32 cellular contexts compared by ENCODE assay signal in genomic region chr22:33104192-33104591, GRCh38. TPM values are rescaled to one million over a fixed set of nuclear protein-coding genes. Genes with fewer than 3 reads are reported as not detected.
"Had no signal": no experiment of that assay in that cellular context is flagged by ENCODE, and none has a peak within 500 bp of the region (broad histone marks: within the 10 kb centered on the region; RNA-seq: fewer than 3 reads in every experiment).

No MANE protein-coding gene starts in this region.

- ATAC-seq: left cardiac atrium; left lung; naive thymus-derived CD8-positive, alpha-beta T cell; sciatic nerve; stimulated activated naive CD8-positive, alpha-beta T cell treated with anti-CD3 and anti-CD28 coated beads, Interleukin-15, amount 100 ng/mL, for 72 hours had no signal

- DNase-seq: dermis blood vessel endothelial cell; effector memory CD4-positive, alpha-beta T cell; foreskin melanocyte; head of caudate nucleus; left cardiac atrium; left lung; mammary epithelial cell; mesendoderm; naive thymus-derived CD8-positive, alpha-beta T cell; stimulated activated CD4-positive, alpha-beta T cell treated with anti-CD3 and anti-CD28 coated beads, Interleukin-12 subunit alpha, Interleukin-12 subunit beta, amount 100 ng/mL, for 4 hours; stimulated activated CD4-positive, alpha-beta T cell treated with anti-CD3 and anti-CD28 coated beads, Interleukin-1b, Interleukin-23, amount 100 ng/mL, for 48 hours; stimulated activated CD4-positive, alpha-beta T cell treated with anti-CD3 and anti-CD28 coated beads, Interleukin-4, amount 100 ng/mL, for 1 hour; stimulated activated CD8-positive, alpha-beta memory T cell treated with anti-CD3 and anti-CD28 coated beads, Interleukin-4, amount 100 ng/mL, for 48 hours; stimulated activated naive CD4-positive, alpha-beta T cell; stimulated activated naive CD8-positive, alpha-beta T cell treated with anti-CD3 and anti-CD28 coated beads, Interleukin-15, amount 100 ng/mL, for 72 hours; thyroid gland; upper lobe of left lung had no signal

- H3K36me3 Mint-ChIP-seq: naive thymus-derived CD8-positive, alpha-beta T cell; neural progenitor cell had no signal

- H3K27ac Mint-ChIP-seq: naive thymus-derived CD8-positive, alpha-beta T cell; neural progenitor cell had no signal

- H3K36me3 ChIP-seq: esophagus muscularis mucosa, left lung, neural progenitor cell, prostate gland, right atrium auricular region, thyroid gland, upper lobe of left lung had no signal

- FAIRE-seq: endothelial cell of umbilical vein, keratinocyte, urothelium cell line had no signal

- H3K4me3 Mint-ChIP-seq: naive thymus-derived CD8-positive, alpha-beta T cell; neural progenitor cell; stimulated activated naive CD8-positive, alpha-beta T cell treated with anti-CD3 and anti-CD28 coated beads, Interleukin-15, amount 100 ng/mL, for 72 hours had no signal

- H3K4me1 Mint-ChIP-seq: naive thymus-derived CD8-positive, alpha-beta T cell; stimulated activated naive CD8-positive, alpha-beta T cell treated with anti-CD3 and anti-CD28 coated beads, Interleukin-15, amount 100 ng/mL, for 72 hours had no signal

- H3K27me3 ChIP-seq: neural progenitor cell, right atrium auricular region, thyroid gland, upper lobe of left lung had no signal

- H3K4me1 ChIP-seq: esophagus muscularis mucosa, left lung, neural progenitor cell, parathyroid adenoma, prostate gland, right atrium auricular region, thyroid gland, upper lobe of left lung had no signal

- H3K4me3 ChIP-seq: coronary artery, esophagus muscularis mucosa, left lung, neural progenitor cell, prostate gland, right atrium auricular region, smooth muscle cell, thyroid gland, upper lobe of left lung had no signal

- H3K27ac ChIP-seq: coronary artery, esophagus muscularis mucosa, left lung, neural progenitor cell, parathyroid adenoma, prostate gland, right atrium auricular region, thyroid gland, upper lobe of left lung had no signal

- H3K9me3 ChIP-seq: prostate gland, thyroid gland had no signal

RNA-seq across cellular contexts. Expression of gene SYN3, which starts 46.0 kb away (rescaled TPM):
- total RNA-seq: endothelial cell of umbilical vein, epithelial cell of proximal tubule, fibroblast of lung, mammary epithelial cell, myocyte, osteoblast had no signal
